ENCODE assay signal across 9 cellular contexts in the genomic region with DNA sequence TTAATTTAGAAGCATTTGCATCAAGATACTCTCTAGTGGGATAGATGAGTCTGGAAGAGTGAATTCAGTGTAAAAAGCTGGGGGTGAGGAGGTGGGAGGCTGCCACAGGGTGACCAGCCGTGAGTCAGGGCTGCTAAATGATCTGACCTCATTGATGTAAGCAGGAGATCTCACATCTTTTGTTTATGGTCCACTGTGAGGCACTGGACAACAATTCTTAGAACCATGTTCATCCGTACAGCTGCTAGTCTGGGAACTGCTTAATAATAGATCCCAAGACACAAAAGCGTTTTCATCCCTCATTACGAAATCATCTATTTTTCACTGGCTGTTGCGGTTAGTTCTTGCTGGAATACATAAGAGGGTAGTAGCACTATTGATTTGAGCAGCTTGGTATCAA. TPM values are rescaled to one million over a fixed set of nuclear protein-coding genes. Genes with fewer than 3 reads are reported as not detected.
DNase-seq lines count a peak whose midpoint lies in the region; ATAC-seq and TF ChIP-seq lines count a peak whose summit lies in the region.
"Had no signal": no experiment of that assay in that cellular context is flagged by ENCODE, and none has a peak within 500 bp of the region (broad histone marks: within the 10 kb centered on the region; RNA-seq: fewer than 3 reads in every experiment).

No MANE protein-coding gene starts in this region.

- H4K20me1 ChIP-seq in mammary epithelial cell (ENCODE audit: insufficient read depth, low read length), result no peaks in the 10 kb centered on the region

- H3K27ac ChIP-seq in mammary epithelial cell (ENCODE audit: insufficient read depth, low read depth, low read length) (no peak overlapping the region), left lung (no peak overlapping the region), substantia nigra (ENCODE audit: low read depth, low read length, poor library complexity, severe bottlenecking) (peak overlapping the region; percentile 85)

- H3K9me3 ChIP-seq in mammary epithelial cell (replicated peaks; ENCODE audit: insufficient read depth, low read length), result no peaks in the 10 kb centered on the region
- H3K9me3 ChIP-seq in left lung, result no peaks in the 10 kb centered on the region

- ATAC-seq in left lung, result peak; percentile 8
- no peak for ATAC-seq in HG02840 (IDR thresholded peaks at IDR 0.05; ENCODE audit: low FRiP score, unreplicated experiment)
- ATAC-seq: Panc1 had no signal

- H3K36me3 ChIP-seq in mammary epithelial cell (ENCODE audit: insufficient read depth, low read length) (peaks cover 8% of the 10 kb centered on the region), left lung (peaks cover 0 to 32% of the 10 kb centered on the region in 2 donors)

- intact Hi-C loops in mammary epithelial cell (cut with micrococcal nuclease) (no loop called here), left lung (cut with DNase I) (no loop called here)

- H3K9ac ChIP-seq in mammary epithelial cell (ENCODE audit: insufficient read depth, low read length), result no peak overlapping the region

- 95% methylated on average over 5 of the region's 5 CpGs for WGBS in mammary epithelial cell (ENCODE audit: low coverage, missing lambda C conversion rate)

- H3K79me2 ChIP-seq in mammary epithelial cell (ENCODE audit: insufficient read depth, low read length), result peaks cover 96% of the 10 kb centered on the region

- TF ChIP-seq CTCF in mammary epithelial cell (conservative IDR thresholded peaks at IDR 0.05 in 1 of 2, IDR thresholded peaks at IDR 0.05 in 1 of 2; ENCODE audit: extremely low read depth in 1 of 2, insufficient read depth in 1 of 2, low read depth in 1 of 2, low read length in 2 of 2) (no peak), left lung (IDR thresholded peaks at IDR 0.05) (no peak)

- CTCF ChIA-PET in mammary epithelial cell (lab: Charles Lee; ENCODE audit: low non-redundant PET), result no interaction called here

- dilution Hi-C loops in mammary epithelial cell (cut with HindIII; ENCODE audit: low sequenced_read_pairs), result no loop called here

- no peak overlapping the region for H2AFZ ChIP-seq in mammary epithelial cell (ENCODE audit: low read depth, low read length)

- in situ Hi-C loops in mammary epithelial cell (cut with MboI; ENCODE audit: low sequenced_read_pairs in 2 of 2), result loop anchor here (10.0 kb wide), 2 partner anchors 493 to 613 kb away; no protein-coding TSS in a partner anchor

- H3K27me3 ChIP-seq in mammary epithelial cell (ENCODE audit: insufficient read depth, low read length) (no peaks in the 10 kb centered on the region), left lung (no peaks in the 10 kb centered on the region)

- H3K4me3 ChIP-seq in mammary epithelial cell (replicated peaks in 1 of 3; ENCODE audit: insufficient read depth in 1 of 3, low read depth in 2 of 3, low read length in 3 of 3) (no peak overlapping the region), left lung (no peak overlapping the region)

- H3K4me1 ChIP-seq in mammary epithelial cell (ENCODE audit: insufficient read depth, low read length), result peaks cover 25% of the 10 kb centered on the region
- peaks cover 32 to 82% of the 10 kb centered on the region in 2 donors for H3K4me1 ChIP-seq in left lung

- BruUV-seq in mammary epithelial cell (replicated peaks; lab: Mats Ljungman, UMichigan), result no TSS peak

- no peak overlapping the region for H3K4me2 ChIP-seq in mammary epithelial cell (ENCODE audit: insufficient read depth, low read depth, low read length)

- DNase-seq in HS-5 (ENCODE audit: low read depth) (peak; percentile 68), mammary epithelial cell (peak; percentile 58), left lung (no peak), substantia nigra (lab: John Stamatoyannopoulos, UW) (peak in 6 of 49 donors; percentile 18 to 38 (median 26)), HuH-7 (ENCODE audit: low spot score) (no peak)
- DNase-seq in stimulated activated CD4-positive, alpha-beta T cell treated with anti-CD3 and anti-CD28 coated beads, Interleukin-4, amount 100 ng/mL, for 1 hour, result no peak
- DNase-seq: KG1 had no signal

RNA-seq across cellular contexts. Expression of a gene that starts 14.1 kb away (rescaled TPM):
- total RNA-seq in mammary epithelial cell, result 10 to 100 TPM; 24.2 to 41.3 TPM
- 11.6 TPM for polyA plus RNA-seq in mammary epithelial cell
- polyA minus RNA-seq in mammary epithelial cell, result 35.3 TPM
- total RNA-seq in left lung, result 10 to 100 TPM; 43.5 to 59.8 TPM

Comparison
In these comparisons a context has a peak if more than half of its experiments do, and no peak if none do; other contexts are left out.
1. DNase-seq: peak in HS-5 (single experiment) and mammary epithelial cell (single experiment); none in left lung (0 of 2), stimulated activated CD4-positive, alpha-beta T cell treated with anti-CD3 and anti-CD28 coated beads, Interleukin-4, amount 100 ng/mL, for 1 hour (single experiment) and HuH-7 (single experiment).